ENCODE assay signal across 10 cellular contexts in the genomic region with DNA sequence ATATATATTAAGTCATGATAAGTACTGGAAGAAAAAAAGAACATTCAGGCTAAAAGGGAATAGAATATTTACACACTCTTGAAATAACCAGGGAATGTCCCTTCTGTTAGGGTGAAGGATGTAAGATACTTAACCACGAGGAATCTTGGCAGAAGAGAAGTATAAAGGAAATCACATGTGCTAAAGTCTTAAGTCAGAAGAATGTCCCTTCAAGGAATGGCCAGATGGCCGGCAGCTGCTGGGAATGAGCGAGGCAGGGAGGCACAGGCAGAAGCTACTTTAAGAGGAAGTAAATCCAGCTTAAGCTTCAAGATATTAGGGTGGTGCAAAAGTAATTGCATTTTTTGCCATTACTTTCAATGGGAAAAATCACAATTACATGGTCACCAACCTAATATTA. TPM values are rescaled to one million over a fixed set of nuclear protein-coding genes. Genes with fewer than 3 reads are reported as not detected.
A peak's percentile ranks its signal among the peaks of the same experiment; 100 is the strongest.
DNase-seq lines count a peak whose midpoint lies in the region; ATAC-seq and TF ChIP-seq lines count a peak whose summit lies in the region.
"Had no signal": no experiment of that assay in that cellular context is flagged by ENCODE, and none has a peak within 500 bp of the region (broad histone marks: within the 10 kb centered on the region; RNA-seq: fewer than 3 reads in every experiment).

No MANE protein-coding gene starts in this region.

- 34% methylated on average over 3 of the region's 3 CpGs for WGBS in suprapubic skin

- ATAC-seq in GM21825 (IDR thresholded peaks at IDR 0.05; ENCODE audit: unreplicated experiment) (no peak), HG03342 (IDR thresholded peaks at IDR 0.05; ENCODE audit: unreplicated experiment) (no peak)

- no peak overlapping the region for H3K4me3 Mint-ChIP-seq in activated naive CD8-positive, alpha-beta T cell treated with anti-CD3 and anti-CD28 coated beads for 36 hours

- TF ChIP-seq CTCF in cardiac fibroblast (IDR thresholded peaks at IDR 0.05; ENCODE audit: low read depth, low read length): no peak
- TF ChIP-seq CTCF in suprapubic skin (IDR thresholded peaks at IDR 0.05): no peak

- no peaks in the 10 kb centered on the region for H3K27me3 ChIP-seq in suprapubic skin
- H3K27me3 ChIP-seq: ascending aorta, thyroid gland had no signal

- H3K27ac ChIP-seq in suprapubic skin: no peak overlapping the region
- H3K27ac ChIP-seq: ascending aorta had no signal

- no peaks in the 10 kb centered on the region for H3K36me3 Mint-ChIP-seq in activated naive CD8-positive, alpha-beta T cell treated with anti-CD3 and anti-CD28 coated beads for 36 hours

- H3K36me3 ChIP-seq in suprapubic skin: no peaks in the 10 kb centered on the region
- H3K36me3 ChIP-seq: ascending aorta, thyroid gland had no signal

- H3K4me1 Mint-ChIP-seq in activated naive CD8-positive, alpha-beta T cell treated with anti-CD3 and anti-CD28 coated beads for 36 hours: no peaks in the 10 kb centered on the region

- H3K4me1 ChIP-seq in suprapubic skin: peaks cover 9% of the 10 kb centered on the region
- H3K4me1 ChIP-seq: ascending aorta, thyroid gland had no signal

- H3K9me3 Mint-ChIP-seq in activated naive CD8-positive, alpha-beta T cell treated with anti-CD3 and anti-CD28 coated beads for 36 hours: no peaks in the 10 kb centered on the region

- DNase-seq in H4 (ENCODE audit: low spot score) (peak; percentile 80), cardiac fibroblast (ENCODE audit: low read depth in 2 of 2) (peak; percentile 92 to 94), left kidney (ENCODE audit: low read depth, low spot score) (peak; percentile 59), suprapubic skin (ENCODE audit: low spot score in 2 of 2) (peak; percentile 73 to 80)
- no peak for DNase-seq in activated naive CD8-positive, alpha-beta T cell treated with anti-CD3 and anti-CD28 coated beads for 36 hours

- H3K9me3 ChIP-seq in suprapubic skin: no peaks in the 10 kb centered on the region
- H3K9me3 ChIP-seq: ascending aorta, thyroid gland had no signal

- no peak overlapping the region for H3K27ac Mint-ChIP-seq in activated naive CD8-positive, alpha-beta T cell treated with anti-CD3 and anti-CD28 coated beads for 36 hours

- no peak for TF ChIP-seq EP300 in suprapubic skin (IDR thresholded peaks at IDR 0.05)

- TF ChIP-seq POLR2A in suprapubic skin (IDR thresholded peaks at IDR 0.05): no peak

- H3K27me3 Mint-ChIP-seq in activated naive CD8-positive, alpha-beta T cell treated with anti-CD3 and anti-CD28 coated beads for 36 hours: no peaks in the 10 kb centered on the region

- H3K4me3 ChIP-seq in cardiac fibroblast (replicated peaks in 1 of 2; ENCODE audit: low read depth in 2 of 2, low read length in 2 of 2) (no peak overlapping the region), suprapubic skin (no peak overlapping the region)
- H3K4me3 ChIP-seq: ascending aorta, thyroid gland had no signal

RNA-seq across cellular contexts. Expression of a gene that starts 5.5 kb away (rescaled TPM):
- total RNA-seq in H4 (2014; rRNA removed; shearing (Covaris generic)): 11.0 and 22.4 TPM in 2 replicates
- 1 to 10 TPM in 3 of 4 donors, not detected in 1; 1.6 to 4.1 (median 2.7) TPM for total RNA-seq in suprapubic skin
- total RNA-seq in activated naive CD8-positive, alpha-beta T cell treated with anti-CD3 and anti-CD28 coated beads for 36 hours: 1 to 10 TPM; 1.4 to 1.6 TPM
- total RNA-seq: G401 had no signal
